In genomic region chr17:1367351-1367745, GRCh38 we compare ENCODE assay signal across 10 cellular contexts. TPM values are rescaled to one million over a fixed set of nuclear protein-coding genes. Genes with fewer than 3 reads are reported as not detected.
DNase-seq lines count a peak whose midpoint lies in the region; ATAC-seq and TF ChIP-seq lines count a peak whose summit lies in the region.
"Had no signal": no experiment of that assay in that cellular context is flagged by ENCODE, and none has a peak within 500 bp of the region (broad histone marks: within the 10 kb centered on the region; RNA-seq: fewer than 3 reads in every experiment).

No MANE protein-coding gene starts in this region.

- no peak overlapping the region for H3K9ac ChIP-seq in mesendoderm (ENCODE audit: low read length)
- H3K9ac ChIP-seq: BLaER1 had no signal

- peaks cover 3% of the 10 kb centered on the region for H3K79me1 ChIP-seq in mesendoderm (ENCODE audit: low read length)

- H3K4me3 Mint-ChIP-seq in activated naive CD8-positive, alpha-beta T cell treated with anti-CD3 and anti-CD28 coated beads for 36 hours = no peak overlapping the region

- H2AK5ac ChIP-seq in mesendoderm (ENCODE audit: low read length) = no peak overlapping the region

- H4K8ac ChIP-seq in mesendoderm (ENCODE audit: low read depth, low read length) = no peak overlapping the region

- H3K27ac Mint-ChIP-seq in activated naive CD8-positive, alpha-beta T cell treated with anti-CD3 and anti-CD28 coated beads for 36 hours = peak overlapping the region; percentile 57

- H3K4me2 ChIP-seq in mesendoderm (ENCODE audit: low read length) = no peak overlapping the region
- H3K4me2 ChIP-seq: BLaER1 had no signal

- no peak overlapping the region for H2BK5ac ChIP-seq in mesendoderm (ENCODE audit: low read length)

- H3K9me3 Mint-ChIP-seq in activated naive CD8-positive, alpha-beta T cell treated with anti-CD3 and anti-CD28 coated beads for 36 hours = no peaks in the 10 kb centered on the region

- DNase-seq in left ventricle myocardium inferior = no peak
- no peak for DNase-seq in cardiac septum (ENCODE audit: low spot score)
- no peak for DNase-seq in activated naive CD8-positive, alpha-beta T cell treated with anti-CD3 and anti-CD28 coated beads for 36 hours
- DNase-seq in mesendoderm = no peak
- DNase-seq in uterus = no peak
- no peak for DNase-seq in NCI-H1694 treated with DMSO at 0.1 percent for 48 hours (lab: John Stamatoyannopoulos, UW)
- DNase-seq in substantia nigra (lab: John Stamatoyannopoulos, UW) = no peak
- DNase-seq: NCI-H1092 had no signal

- H3K27ac ChIP-seq in left ventricle myocardium inferior (replicated peaks) (peak overlapping the region; percentile 13), mesendoderm (ENCODE audit: low read depth, low read length) (peak overlapping the region; percentile 45), uterus (peak overlapping the region; percentile 37 to 72), substantia nigra (ENCODE audit: low read depth, low read length, poor library complexity, severe bottlenecking) (no peak overlapping the region)
- H3K27ac ChIP-seq: BLaER1 had no signal

- no peak overlapping the region for H3K23ac ChIP-seq in mesendoderm (ENCODE audit: low read length)

- intact Hi-C loops in left ventricle myocardium inferior (cut with micrococcal nuclease) (loop anchor here (5.0 kb wide), 1 partner anchor 150 kb away; the partner anchor contains the start of gene INPP5K), cardiac septum (cut with DNase I) (loop anchor here (5.0 kb wide), 1 partner anchor 90 kb away; the partner anchor contains the start of gene CRK), uterus (cut with DNase I; ENCODE audit: low total_unique reads) (loop anchor here (10.0 kb wide), 1 partner anchor 147 kb away; the partner anchor contains the start of gene INPP5K)

- H3K9me3 ChIP-seq in left ventricle myocardium inferior (replicated peaks) = no peaks in the 10 kb centered on the region
- H3K9me3 ChIP-seq in uterus = no peaks in the 10 kb centered on the region
- H3K9me3 ChIP-seq: BLaER1 had no signal

- H3K36me3 Mint-ChIP-seq in activated naive CD8-positive, alpha-beta T cell treated with anti-CD3 and anti-CD28 coated beads for 36 hours = peaks cover 31% of the 10 kb centered on the region

- peaks cover 62% of the 10 kb centered on the region for H3K4me1 Mint-ChIP-seq in activated naive CD8-positive, alpha-beta T cell treated with anti-CD3 and anti-CD28 coated beads for 36 hours

- H3K27me3 ChIP-seq in left ventricle myocardium inferior (ENCODE audit: low read depth) = no peaks in the 10 kb centered on the region
- H3K27me3 ChIP-seq in mesendoderm (ENCODE audit: insufficient read depth, low read length, poor library complexity) = no peaks in the 10 kb centered on the region
- H3K27me3 ChIP-seq in uterus = no peaks in the 10 kb centered on the region
- H3K27me3 ChIP-seq: BLaER1 had no signal

- ATAC-seq in HG03432 (IDR thresholded peaks at IDR 0.05; ENCODE audit: unreplicated experiment) = no peak

- no peaks in the 10 kb centered on the region for H3K27me3 Mint-ChIP-seq in activated naive CD8-positive, alpha-beta T cell treated with anti-CD3 and anti-CD28 coated beads for 36 hours

- H3K4me3 ChIP-seq in left ventricle myocardium inferior = no peak overlapping the region
- H3K4me3 ChIP-seq in mesendoderm (ENCODE audit: low read length) = no peak overlapping the region
- no peak overlapping the region for H3K4me3 ChIP-seq in uterus
- H3K4me3 ChIP-seq: BLaER1 had no signal

- H3K4me1 ChIP-seq in left ventricle myocardium inferior (peaks cover 94% of the 10 kb centered on the region), mesendoderm (ENCODE audit: control insufficient read depth, low read depth, low read length) (no peaks in the 10 kb centered on the region), uterus (peaks cover 19 to 30% of the 10 kb centered on the region in 2 donors)

- no peak overlapping the region for H2BK15ac ChIP-seq in mesendoderm (replicated peaks; ENCODE audit: low read depth)

- peaks cover 91% of the 10 kb centered on the region for H3K79me2 ChIP-seq in mesendoderm (ENCODE audit: control insufficient read depth, insufficient read depth, low read length)

- H4K5ac ChIP-seq in mesendoderm (ENCODE audit: low read length) = no peak overlapping the region

- TF ChIP-seq POLR2A in uterus (IDR thresholded peaks at IDR 0.05) = no peak

- no peak overlapping the region for H2BK120ac ChIP-seq in mesendoderm (ENCODE audit: low read depth, low read length)

- H3K4ac ChIP-seq in mesendoderm (ENCODE audit: low read depth, low read length) = no peak overlapping the region

- H3K56ac ChIP-seq in mesendoderm (ENCODE audit: low read length) = no peak overlapping the region

- no CpG with 5 or more reads among the region's 5 CpGs for WGBS in mesendoderm (ENCODE audit: extremely low coverage, insufficient coverage, low lambda C conversion rate)

- H3K36me3 ChIP-seq in left ventricle myocardium inferior = peaks cover 18% of the 10 kb centered on the region
- peaks cover 4% of the 10 kb centered on the region for H3K36me3 ChIP-seq in mesendoderm (ENCODE audit: control insufficient read depth, insufficient read depth, low read length)
- no peaks in the 10 kb centered on the region for H3K36me3 ChIP-seq in uterus

- H3K18ac ChIP-seq in mesendoderm (ENCODE audit: low read length) = no peak overlapping the region

- TF ChIP-seq CTCF in left ventricle myocardium inferior (IDR thresholded peaks at IDR 0.05; ENCODE audit: borderline replicate concordance) = no peak
- no peak for TF ChIP-seq CTCF in uterus (IDR thresholded peaks at IDR 0.05)

RNA-seq across cellular contexts. Expression of gene YWHAE, which starts 32.7 kb away (rescaled TPM):
- total RNA-seq in left ventricle myocardium inferior = 569 TPM
- total RNA-seq in cardiac septum = 582 TPM
- total RNA-seq in activated naive CD8-positive, alpha-beta T cell treated with anti-CD3 and anti-CD28 coated beads for 36 hours = 100 to 1,000 TPM; 550 to 555 TPM
- polyA plus RNA-seq in mesendoderm (2013, experiment 1 of 2) = 891 TPM
- polyA plus RNA-seq in mesendoderm (2013, experiment 2 of 2) = 875 TPM
- 100 to 1,000 TPM; 390 to 894 (median 580) TPM for total RNA-seq in uterus
